In the genomic region with DNA sequence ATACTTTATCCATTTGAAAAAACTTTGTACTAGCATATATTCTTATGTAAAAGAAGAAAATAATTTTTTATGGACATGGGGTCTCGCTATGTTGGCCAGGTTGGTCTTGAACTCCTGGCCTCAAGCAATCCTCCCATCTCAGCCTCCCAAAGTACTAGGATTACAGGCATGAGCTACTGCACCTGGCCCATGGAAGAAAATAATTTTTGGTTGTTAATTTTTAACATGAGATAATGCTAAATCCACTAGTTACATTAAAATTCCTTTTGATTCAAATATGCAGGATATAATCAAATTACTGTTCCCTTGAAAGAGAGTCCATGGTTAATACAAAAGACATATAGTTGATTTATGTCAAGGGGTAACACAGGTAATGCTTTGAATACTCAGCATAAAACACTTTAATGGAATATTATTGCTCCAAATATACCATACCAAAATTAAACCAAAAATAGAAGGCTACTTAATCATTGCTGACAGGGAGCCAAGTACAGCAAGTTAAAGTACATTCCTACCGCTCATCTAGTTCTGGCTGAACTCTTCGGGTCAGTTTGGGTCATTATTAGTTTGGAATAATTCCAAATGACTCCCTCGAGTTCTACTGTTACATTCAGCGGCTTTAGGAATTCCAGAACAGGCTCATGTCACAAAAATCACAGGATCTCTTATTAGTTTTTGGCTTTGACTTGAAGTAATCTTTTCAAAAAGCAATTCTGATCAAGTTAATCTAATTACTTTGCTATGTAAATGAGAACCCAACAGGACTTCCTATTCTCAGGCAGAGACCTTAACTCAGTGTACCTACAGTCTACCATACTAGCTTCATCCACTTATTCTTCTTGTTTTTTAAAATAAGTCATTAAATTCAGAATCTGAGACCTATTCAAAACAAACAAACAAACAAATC, we compare ENCODE assay signal across 10 cellular contexts. TPM values are rescaled to one million over a fixed set of nuclear protein-coding genes. Genes with fewer than 3 reads are reported as not detected.
A peak's percentile ranks its signal among the peaks of the same experiment; 100 is the strongest.
DNase-seq lines count a peak whose midpoint lies in the region; ATAC-seq and FAIRE-seq lines count a peak whose summit lies in the region.
"Had no signal": no experiment of that assay in that cellular context is flagged by ENCODE, and none has a peak within 500 bp of the region (broad histone marks: within the 10 kb centered on the region; RNA-seq: fewer than 3 reads in every experiment).

No MANE protein-coding gene starts in this region.

- no peaks in the 10 kb centered on the region for H3K9me3 Mint-ChIP-seq in activated T-helper 1 cell treated with anti-CD3 and anti-CD28 coated beads, Interleukin-12 subunit alpha, Interleukin-12 subunit beta, Interleukin-2, Interleukin-4 antibody, amounts not matched to agents 30 ng/mL and 10 ng/mL and 1 ng/mL, durations not matched to agents 14 hours and 24 hours and 36 hours

- DNase-seq in GM04503 (ENCODE audit: low read depth), result peak; percentile 82
- peak; percentile 9 for DNase-seq in amniotic stem cell (lab: John Stamatoyannopoulos, UW)
- peak; percentile 75 for DNase-seq in hepatic stellate cell (ENCODE audit: low spot score)
- peak; percentile 72 for DNase-seq in small intestine
- DNase-seq in mesenteric fat pad (ENCODE audit: low spot score), result no peak
- DNase-seq in NCI-H345 (lab: John Stamatoyannopoulos, UW), result no peak
- DNase-seq in activated T-helper 1 cell treated with anti-CD3 and anti-CD28 coated beads, Interleukin-12 subunit alpha, Interleukin-12 subunit beta, Interleukin-2, Interleukin-4 antibody, amounts not matched to agents 30 ng/mL and 10 ng/mL and 1 ng/mL, durations not matched to agents 14 hours and 24 hours and 36 hours (ENCODE audit: low spot score), result no peak
- DNase-seq: activated naive CD8-positive, alpha-beta T cell treated with anti-CD3 and anti-CD28 coated beads for 36 hours; stimulated activated CD4-positive, alpha-beta T cell treated with anti-CD3 and anti-CD28 coated beads, Interleukin-2, amount 100 ng/mL, for 24 hours had no signal

- no peak for FAIRE-seq in small intestine (lab: Jason Lieb, UNC)

- no peak overlapping the region for H3K27ac Mint-ChIP-seq in activated T-helper 1 cell treated with anti-CD3 and anti-CD28 coated beads, Interleukin-12 subunit alpha, Interleukin-12 subunit beta, Interleukin-2, Interleukin-4 antibody, amounts not matched to agents 30 ng/mL and 10 ng/mL and 1 ng/mL, durations not matched to agents 14 hours and 24 hours and 36 hours
- H3K27ac Mint-ChIP-seq: activated naive CD8-positive, alpha-beta T cell treated with anti-CD3 and anti-CD28 coated beads for 36 hours had no signal

- peaks cover 2 to 14% of the 10 kb centered on the region in 2 donors for H3K4me1 ChIP-seq in small intestine (ENCODE audit: control insufficient read depth in 2 of 2, insufficient read depth in 1 of 2, low read depth in 1 of 2, low read length in 1 of 2)

- no peaks in the 10 kb centered on the region for H3K27me3 Mint-ChIP-seq in activated T-helper 1 cell treated with anti-CD3 and anti-CD28 coated beads, Interleukin-12 subunit alpha, Interleukin-12 subunit beta, Interleukin-2, Interleukin-4 antibody, amounts not matched to agents 30 ng/mL and 10 ng/mL and 1 ng/mL, durations not matched to agents 14 hours and 24 hours and 36 hours (ENCODE audit: insufficient read depth)
- H3K27me3 Mint-ChIP-seq: activated naive CD8-positive, alpha-beta T cell treated with anti-CD3 and anti-CD28 coated beads for 36 hours had no signal

- WGBS in small intestine, 3 donors, result 24 to 38% (median 38%) methylated on average over 5 of the region's 5 CpGs

- H3K27ac ChIP-seq in small intestine (ENCODE audit: low read depth in 1 of 2, low read length in 1 of 2), result peak overlapping the region in 1 of 2 donors; percentile 60

- H3K4me3 Mint-ChIP-seq in activated T-helper 1 cell treated with anti-CD3 and anti-CD28 coated beads, Interleukin-12 subunit alpha, Interleukin-12 subunit beta, Interleukin-2, Interleukin-4 antibody, amounts not matched to agents 30 ng/mL and 10 ng/mL and 1 ng/mL, durations not matched to agents 14 hours and 24 hours and 36 hours, result no peak overlapping the region
- H3K4me3 Mint-ChIP-seq: activated naive CD8-positive, alpha-beta T cell treated with anti-CD3 and anti-CD28 coated beads for 36 hours had no signal

- H3K36me3 Mint-ChIP-seq in activated T-helper 1 cell treated with anti-CD3 and anti-CD28 coated beads, Interleukin-12 subunit alpha, Interleukin-12 subunit beta, Interleukin-2, Interleukin-4 antibody, amounts not matched to agents 30 ng/mL and 10 ng/mL and 1 ng/mL, durations not matched to agents 14 hours and 24 hours and 36 hours (ENCODE audit: low read depth), result peaks cover 14% of the 10 kb centered on the region

- intact Hi-C loops in activated T-helper 1 cell treated with anti-CD3 and anti-CD28 coated beads, Interleukin-12 subunit alpha, Interleukin-12 subunit beta, Interleukin-2, Interleukin-4 antibody, amounts not matched to agents 30 ng/mL and 10 ng/mL and 1 ng/mL, durations not matched to agents 14 hours and 24 hours and 36 hours (cut with micrococcal nuclease), result no loop called here

- no peak for ATAC-seq in GM18861 (IDR thresholded peaks at IDR 0.05; ENCODE audit: unreplicated experiment)

- H3K4me3 ChIP-seq in small intestine (ENCODE audit: low read depth in 1 of 2, low read length in 2 of 2), result peak overlapping the region in 1 of 2 donors; percentile 11

- H3K27me3 ChIP-seq in small intestine (ENCODE audit: control insufficient read depth in 2 of 2, insufficient read depth in 2 of 2, low read length in 2 of 2), result no peaks in the 10 kb centered on the region

- H3K4me1 Mint-ChIP-seq in activated T-helper 1 cell treated with anti-CD3 and anti-CD28 coated beads, Interleukin-12 subunit alpha, Interleukin-12 subunit beta, Interleukin-2, Interleukin-4 antibody, amounts not matched to agents 30 ng/mL and 10 ng/mL and 1 ng/mL, durations not matched to agents 14 hours and 24 hours and 36 hours (ENCODE audit: low read depth), result peaks cover 47% of the 10 kb centered on the region

- no peaks in the 10 kb centered on the region for H3K9me3 ChIP-seq in small intestine (ENCODE audit: control insufficient read depth, low read depth)

- H3K36me3 ChIP-seq in small intestine (ENCODE audit: control insufficient read depth in 2 of 2, insufficient read depth in 2 of 2, low read length in 2 of 2), result no peaks in the 10 kb centered on the region

RNA-seq across cellular contexts. Expression of a gene that starts 6.1 kb away (rescaled TPM):
- 10 to 100 TPM in 2 of 3 donors, 1 to 10 TPM in 1; 9.5 to 23.9 (median 19.5) TPM for polyA plus RNA-seq in small intestine
- total RNA-seq in mesenteric fat pad, result 33.0 TPM
- total RNA-seq in activated T-helper 1 cell treated with anti-CD3 and anti-CD28 coated beads, Interleukin-12 subunit alpha, Interleukin-12 subunit beta, Interleukin-2, Interleukin-4 antibody, amounts not matched to agents 30 ng/mL and 10 ng/mL and 1 ng/mL, durations not matched to agents 14 hours and 24 hours and 36 hours, result 19.9 and 21.6 TPM in 2 replicates

Comparison
In these comparisons a context has a peak if more than half of its experiments do, and no peak if none do; other contexts are left out.
1. DNase-seq: peak in GM04503 (single experiment), amniotic stem cell (single experiment), hepatic stellate cell (single experiment) and small intestine (single experiment); none in mesenteric fat pad (single experiment), NCI-H345 (single experiment) and activated T-helper 1 cell treated with anti-CD3 and anti-CD28 coated beads, Interleukin-12 subunit alpha, Interleukin-12 subunit beta, Interleukin-2, Interleukin-4 antibody, amounts not matched to agents 30 ng/mL and 10 ng/mL and 1 ng/mL, durations not matched to agents 14 hours and 24 hours and 36 hours (single experiment).